In the genomic region with DNA sequence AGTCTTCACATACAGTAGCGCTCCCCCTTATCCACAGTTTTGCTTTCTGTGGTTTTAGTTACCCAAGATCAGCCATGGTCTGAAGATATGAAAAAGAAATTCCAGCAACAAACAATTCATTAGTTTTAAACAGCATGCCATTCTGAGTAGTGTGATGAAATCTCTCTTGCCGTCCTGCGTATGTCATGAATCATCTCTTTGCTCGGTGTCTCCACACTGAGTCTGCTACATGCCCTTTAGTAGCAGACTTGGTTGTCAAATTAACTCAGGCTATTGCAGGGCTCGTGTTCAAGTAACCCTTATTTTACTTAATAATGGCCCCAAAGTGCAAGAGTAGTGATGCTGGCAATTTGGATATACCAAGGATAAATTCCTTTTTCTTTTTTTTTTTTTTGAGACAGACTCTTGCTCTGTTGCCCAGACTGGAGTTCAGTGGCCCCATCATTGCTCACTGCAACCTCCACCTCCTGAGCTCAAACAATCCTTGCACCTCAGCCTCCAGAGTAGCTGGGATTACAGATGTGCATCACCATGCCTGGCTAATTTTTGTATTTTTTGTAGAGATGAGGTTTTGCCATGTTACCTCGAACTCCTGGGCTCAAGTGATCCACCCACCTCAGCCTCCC, we compare ENCODE assay signal across 3 cellular contexts.
TF ChIP-seq lines count a peak whose summit lies in the region.

No MANE protein-coding gene starts in this region.

TF ChIP-seq in A549, 52 proteins besides CTCF, POLR2A, EP300 and RAD21:
- TF ChIP-seq, protein P1, sequence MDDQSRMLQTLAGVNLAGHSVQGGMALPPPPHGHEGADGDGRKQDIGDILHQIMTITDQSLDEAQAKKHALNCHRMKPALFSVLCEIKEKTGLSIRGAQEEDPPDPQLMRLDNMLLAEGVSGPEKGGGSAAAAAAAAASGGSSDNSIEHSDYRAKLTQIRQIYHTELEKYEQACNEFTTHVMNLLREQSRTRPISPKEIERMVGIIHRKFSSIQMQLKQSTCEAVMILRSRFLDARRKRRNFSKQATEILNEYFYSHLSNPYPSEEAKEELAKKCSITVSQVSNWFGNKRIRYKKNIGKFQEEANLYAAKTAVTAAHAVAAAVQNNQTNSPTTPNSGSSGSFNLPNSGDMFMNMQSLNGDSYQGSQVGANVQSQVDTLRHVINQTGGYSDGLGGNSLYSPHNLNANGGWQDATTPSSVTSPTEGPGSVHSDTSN (IDR thresholded peaks at IDR 0.05), result no peak
- TF ChIP-seq FOSL2 (IDR thresholded peaks at IDR 0.05) (peak; percentile 39; the same call in 1 of the 2 replicates), FOSL2 (CRISPR knock-in tag; IDR thresholded peaks at IDR 0.05) (peak; percentile 75), SREBF2 (IDR thresholded peaks at IDR 0.05) (no peak), CEBPB (IDR thresholded peaks at IDR 0.05) (peak; percentile 53 to 80), JUN (IDR thresholded peaks at IDR 0.05) (0 out of 5 replicates have a peak, but pooled peaks of 1 of the 2 experiments have one; percentile 31)
- TF ChIP-seq, protein P2, sequence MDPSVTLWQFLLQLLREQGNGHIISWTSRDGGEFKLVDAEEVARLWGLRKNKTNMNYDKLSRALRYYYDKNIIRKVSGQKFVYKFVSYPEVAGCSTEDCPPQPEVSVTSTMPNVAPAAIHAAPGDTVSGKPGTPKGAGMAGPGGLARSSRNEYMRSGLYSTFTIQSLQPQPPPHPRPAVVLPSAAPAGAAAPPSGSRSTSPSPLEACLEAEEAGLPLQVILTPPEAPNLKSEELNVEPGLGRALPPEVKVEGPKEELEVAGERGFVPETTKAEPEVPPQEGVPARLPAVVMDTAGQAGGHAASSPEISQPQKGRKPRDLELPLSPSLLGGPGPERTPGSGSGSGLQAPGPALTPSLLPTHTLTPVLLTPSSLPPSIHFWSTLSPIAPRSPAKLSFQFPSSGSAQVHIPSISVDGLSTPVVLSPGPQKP (IDR thresholded peaks at IDR 0.05; ENCODE audit: low read depth, low read length), result no peak
- TF ChIP-seq, protein P3, sequence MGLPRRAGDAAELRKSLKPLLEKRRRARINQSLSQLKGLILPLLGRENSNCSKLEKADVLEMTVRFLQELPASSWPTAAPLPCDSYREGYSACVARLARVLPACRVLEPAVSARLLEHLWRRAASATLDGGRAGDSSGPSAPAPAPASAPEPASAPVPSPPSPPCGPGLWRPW (IDR thresholded peaks at IDR 0.05), result no peak

TF ChIP-seq in HCT116, 20 proteins besides CTCF, POLR2A, EP300 and RAD21 (continued from another document):
- TF ChIP-seq EZH2phosphoT487 (IDR thresholded peaks at IDR 0.05; ENCODE audit: borderline replicate concordance) (no peak), CEBPB (IDR thresholded peaks at IDR 0.05; ENCODE audit: low read depth) (peak; percentile 44)

TF ChIP-seq in SK-N-SH, 30 proteins besides CTCF, POLR2A, EP300 and RAD21 (continued from another document):
- TF ChIP-seq SIN3A (IDR thresholded peaks at IDR 0.05; ENCODE audit: borderline replicate concordance, low read depth, low read length), result 0 out of 2 replicates have a peak, but pooled peaks have one; percentile 35
- no peak for TF ChIP-seq TEAD4 (IDR thresholded peaks at IDR 0.05; ENCODE audit: borderline replicate concordance, insufficient read depth)
- TF ChIP-seq, protein P4, sequence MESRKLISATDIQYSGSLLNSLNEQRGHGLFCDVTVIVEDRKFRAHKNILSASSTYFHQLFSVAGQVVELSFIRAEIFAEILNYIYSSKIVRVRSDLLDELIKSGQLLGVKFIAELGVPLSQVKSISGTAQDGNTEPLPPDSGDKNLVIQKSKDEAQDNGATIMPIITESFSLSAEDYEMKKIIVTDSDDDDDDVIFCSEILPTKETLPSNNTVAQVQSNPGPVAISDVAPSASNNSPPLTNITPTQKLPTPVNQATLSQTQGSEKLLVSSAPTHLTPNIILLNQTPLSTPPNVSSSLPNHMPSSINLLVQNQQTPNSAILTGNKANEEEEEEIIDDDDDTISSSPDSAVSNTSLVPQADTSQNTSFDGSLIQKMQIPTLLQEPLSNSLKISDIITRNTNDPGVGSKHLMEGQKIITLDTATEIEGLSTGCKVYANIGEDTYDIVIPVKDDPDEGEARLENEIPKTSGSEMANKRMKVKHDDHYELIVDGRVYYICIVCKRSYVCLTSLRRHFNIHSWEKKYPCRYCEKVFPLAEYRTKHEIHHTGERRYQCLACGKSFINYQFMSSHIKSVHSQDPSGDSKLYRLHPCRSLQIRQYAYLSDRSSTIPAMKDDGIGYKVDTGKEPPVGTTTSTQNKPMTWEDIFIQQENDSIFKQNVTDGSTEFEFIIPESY (IDR thresholded peaks at IDR 0.05; ENCODE audit: borderline replicate concordance, low read depth), result no peak
- no peak for TF ChIP-seq ELF1 (IDR thresholded peaks at IDR 0.05)
- TF ChIP-seq NFIC (IDR thresholded peaks at IDR 0.05; ENCODE audit: borderline replicate concordance), result no peak
- TF ChIP-seq RCOR1 (IDR thresholded peaks at IDR 0.05; ENCODE audit: low read length), result no peak
- TF ChIP-seq POLR2AphosphoS5 (IDR thresholded peaks at IDR 0.05; ENCODE audit: low read depth, low read length), result peak; percentile 13; the same call in 1 of the 2 replicates
- TF ChIP-seq TCF12 (IDR thresholded peaks at IDR 0.05), result 0 out of 2 replicates have a peak, but pooled peaks have one; percentile 19
- TF ChIP-seq NRF1 (IDR thresholded peaks at IDR 0.05; ENCODE audit: low read depth, low read length), result no peak
- TF ChIP-seq JUND (IDR thresholded peaks at IDR 0.05), result peak; percentile 49
- TF ChIP-seq, protein P1 (IDR thresholded peaks at IDR 0.05), result peak; percentile 69
- TF ChIP-seq SMC3 (IDR thresholded peaks at IDR 0.05; ENCODE audit: low read depth, low read length), result no peak
- TF ChIP-seq, protein P5, sequence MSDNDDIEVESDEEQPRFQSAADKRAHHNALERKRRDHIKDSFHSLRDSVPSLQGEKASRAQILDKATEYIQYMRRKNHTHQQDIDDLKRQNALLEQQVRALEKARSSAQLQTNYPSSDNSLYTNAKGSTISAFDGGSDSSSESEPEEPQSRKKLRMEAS (IDR thresholded peaks at IDR 0.05; ENCODE audit: low read depth), result peak; percentile 64; the same call in 1 of the 2 replicates
TF ChIP-seq in SK-N-SH: peak in this region for 7.
